ENCODE assay signal across 33 cellular contexts in genomic region chr12:126858586-126858985, GRCh38.
"Had no signal": no experiment of that assay in that cellular context is flagged by ENCODE, and none has a peak within 500 bp of the region (broad histone marks: within the 10 kb centered on the region; RNA-seq: fewer than 3 reads in every experiment).

No MANE protein-coding gene starts in this region.

- H3K27ac Mint-ChIP-seq: activated B cell treated with CpG ODN at 0.5 μM for 24 hours; activated CD4-positive, alpha-beta memory T cell treated with anti-CD3 and anti-CD28 coated beads for 36 hours; activated CD4-positive, alpha-beta T cell treated with anti-CD3 and anti-CD28 coated beads, Interleukin-2, amount 10 ng/mL, durations not matched to agents 24 days and 14 days; activated CD8-positive, alpha-beta T cell treated with anti-CD3 and anti-CD28 coated beads for 36 hours; activated naive CD4-positive, alpha-beta T cell treated with anti-CD3 and anti-CD28 coated beads for 36 hours; activated naive CD4-positive, alpha-beta T cell treated with anti-CD3 and anti-CD28 coated beads, Interleukin-2, amount 50 U/mL, for 72 hours; activated naive CD8-positive, alpha-beta T cell treated with anti-CD3 and anti-CD28 coated beads for 36 hours; activated T-cell treated with anti-CD3 and anti-CD28 coated beads, Interleukin-2, amount 50 U/mL, for 72 hours; activated T-helper 1 cell treated with anti-CD3 and anti-CD28 coated beads, Interleukin-12 subunit alpha, Interleukin-12 subunit beta, Interleukin-2, Interleukin-4 antibody, amounts not matched to agents 30 ng/mL and 10 ng/mL and 1 ng/mL, durations not matched to agents 14 hours and 24 hours and 36 hours; activated T-helper 17 cell treated with anti-CD3 and anti-CD28 coated beads, Interleukin-2, amount 50 U/mL, for 72 hours; brain; T-cell; T-helper 17 cell had no signal

- H3K27me3 Mint-ChIP-seq: activated B cell treated with CpG ODN at 0.5 μM for 24 hours; activated CD4-positive, alpha-beta memory T cell treated with anti-CD3 and anti-CD28 coated beads for 36 hours; activated CD4-positive, alpha-beta T cell treated with anti-CD3 and anti-CD28 coated beads, Interleukin-2, amount 10 ng/mL, durations not matched to agents 24 days and 14 days; activated CD8-positive, alpha-beta T cell treated with anti-CD3 and anti-CD28 coated beads for 36 hours; activated T-helper 17 cell treated with anti-CD3 and anti-CD28 coated beads, Interleukin-2, amount 50 U/mL, for 72 hours; central memory CD8-positive, alpha-beta T cell; T-cell; T-helper 17 cell had no signal

- H3K9me3 ChIP-seq: adrenal gland, ascending aorta had no signal

- H3K4me1 ChIP-seq: adrenal gland, ascending aorta had no signal

- H3K27me3 ChIP-seq: adrenal gland, ascending aorta, cardiac muscle cell had no signal

- DNase-seq: activated B cell treated with CpG ODN at 0.5 μM for 24 hours; activated CD4-positive, alpha-beta memory T cell treated with anti-CD3 and anti-CD28 coated beads for 36 hours; activated CD4-positive, alpha-beta T cell treated with anti-CD3 and anti-CD28 coated beads for 4 hours; activated CD4-positive, alpha-beta T cell treated with anti-CD3 and anti-CD28 coated beads, Interleukin-2, amount 10 ng/mL, durations not matched to agents 24 days and 14 days; activated CD4-positive, alpha-beta T cell treated with anti-CD3 and anti-CD28 coated beads, Interleukin-2, amount 50 U/mL, for 1 hour; activated CD4-positive, alpha-beta T cell treated with anti-CD3 and anti-CD28 coated beads, Interleukin-2, amount 50 U/mL, for 4 hours; activated CD4-positive, CD25-positive, alpha-beta regulatory T cell treated with anti-CD3 and anti-CD28 coated beads, Interleukin-2, amount 50 U/mL, for 72 hours; activated CD8-positive, alpha-beta memory T cell treated with anti-CD3 and anti-CD28 coated beads, Interleukin-2, amount 50 U/mL, for 4 hours; activated CD8-positive, alpha-beta T cell treated with anti-CD3 and anti-CD28 coated beads for 36 hours; activated effector memory CD4-positive, alpha-beta T cell treated with anti-CD3 and anti-CD28 coated beads, Interleukin-2, amount 50 U/mL, for 16 hours; activated gamma-delta T cell treated with Interleukin-2 at 50 U/mL for 16 hours; activated naive CD4-positive, alpha-beta T cell; activated naive CD4-positive, alpha-beta T cell treated with anti-CD3 and anti-CD28 coated beads for 36 hours; activated naive CD4-positive, alpha-beta T cell treated with anti-CD3 and anti-CD28 coated beads, Interleukin-2, amount 50 U/mL, for 16 hours; activated naive CD8-positive, alpha-beta T cell treated with anti-CD3 and anti-CD28 coated beads for 36 hours; activated T-cell treated with anti-CD3 and anti-CD28 coated beads for 4 hours; activated T-cell treated with anti-CD3 and anti-CD28 coated beads, Interleukin-2, amount 50 U/mL, for 1 hour; activated T-cell treated with anti-CD3 and anti-CD28 coated beads, Interleukin-2, amount 50 U/mL, for 4 hours; activated T-cell treated with anti-CD3 and anti-CD28 coated beads, Interleukin-2, amount 50 U/mL, for 72 hours; adrenal gland; amygdala; anterior cingulate cortex; caudate nucleus; cerebellar nuclear complex; T-cell; T-helper 17 cell had no signal

- H3K36me3 ChIP-seq: adrenal gland, ascending aorta, cardiac muscle cell had no signal

- H3K27ac ChIP-seq: adrenal gland, ascending aorta, cardiac muscle cell had no signal

- H3K36me3 Mint-ChIP-seq: activated CD4-positive, alpha-beta memory T cell treated with anti-CD3 and anti-CD28 coated beads for 36 hours; activated naive CD4-positive, alpha-beta T cell treated with anti-CD3 and anti-CD28 coated beads, Interleukin-2, amount 50 U/mL, for 72 hours; activated naive CD8-positive, alpha-beta T cell treated with anti-CD3 and anti-CD28 coated beads for 36 hours; brain; T-cell had no signal

- H3K4me3 Mint-ChIP-seq: activated B cell treated with CpG ODN at 0.5 μM for 24 hours; activated CD4-positive, alpha-beta memory T cell treated with anti-CD3 and anti-CD28 coated beads for 36 hours; activated CD4-positive, alpha-beta T cell treated with anti-CD3 and anti-CD28 coated beads, Interleukin-2, amount 10 ng/mL, durations not matched to agents 24 days and 14 days; activated CD8-positive, alpha-beta T cell treated with anti-CD3 and anti-CD28 coated beads for 36 hours; activated naive CD4-positive, alpha-beta T cell treated with anti-CD3 and anti-CD28 coated beads for 36 hours; activated naive CD8-positive, alpha-beta T cell treated with anti-CD3 and anti-CD28 coated beads for 36 hours; activated T-cell treated with anti-CD3 and anti-CD28 coated beads, Interleukin-2, amount 50 U/mL, for 4 hours; activated T-cell treated with anti-CD3 and anti-CD28 coated beads, Interleukin-2, amount 50 U/mL, for 72 hours; activated T-helper 1 cell treated with anti-CD3 and anti-CD28 coated beads, Interleukin-12 subunit alpha, Interleukin-12 subunit beta, Interleukin-2, Interleukin-4 antibody, amounts not matched to agents 30 ng/mL and 10 ng/mL and 1 ng/mL, durations not matched to agents 14 hours and 24 hours and 36 hours; activated T-helper 17 cell treated with anti-CD3 and anti-CD28 coated beads, Interleukin-2, amount 50 U/mL, for 72 hours; brain; central memory CD8-positive, alpha-beta T cell; T-cell; T-helper 17 cell had no signal

- H3K4me1 Mint-ChIP-seq: activated B cell treated with CpG ODN at 0.5 μM for 24 hours; activated CD4-positive, alpha-beta T cell treated with anti-CD3 and anti-CD28 coated beads, Interleukin-2, amount 10 ng/mL, durations not matched to agents 24 days and 14 days; activated naive CD8-positive, alpha-beta T cell treated with anti-CD3 and anti-CD28 coated beads for 36 hours; activated T-helper 17 cell treated with anti-CD3 and anti-CD28 coated beads, Interleukin-2, amount 50 U/mL, for 72 hours; brain; central memory CD8-positive, alpha-beta T cell; T-cell; T-helper 17 cell had no signal

- H3K9me3 Mint-ChIP-seq: activated B cell treated with CpG ODN at 0.5 μM for 24 hours; activated CD4-positive, alpha-beta memory T cell treated with anti-CD3 and anti-CD28 coated beads for 36 hours; activated CD4-positive, alpha-beta T cell treated with anti-CD3 and anti-CD28 coated beads, Interleukin-2, amount 10 ng/mL, durations not matched to agents 24 days and 14 days; activated naive CD4-positive, alpha-beta T cell treated with anti-CD3 and anti-CD28 coated beads for 36 hours; activated T-cell treated with anti-CD3 and anti-CD28 coated beads, Interleukin-2, amount 50 U/mL, for 72 hours; activated T-helper 1 cell treated with anti-CD3 and anti-CD28 coated beads, Interleukin-12 subunit alpha, Interleukin-12 subunit beta, Interleukin-2, Interleukin-4 antibody, amounts not matched to agents 30 ng/mL and 10 ng/mL and 1 ng/mL, durations not matched to agents 14 hours and 24 hours and 36 hours; activated T-helper 17 cell treated with anti-CD3 and anti-CD28 coated beads, Interleukin-2, amount 50 U/mL, for 72 hours; central memory CD8-positive, alpha-beta T cell had no signal

- H3K4me3 ChIP-seq: adrenal gland, ascending aorta, cardiac muscle cell had no signal
